Comparison of ENCODE assay signal across 13 cellular contexts in genomic region chr9:110351009-110351467, GRCh38. TPM values are rescaled to one million over a fixed set of nuclear protein-coding genes. Genes with fewer than 3 reads are reported as not detected.
DNase-seq lines count a peak whose midpoint lies in the region; ATAC-seq and TF ChIP-seq lines count a peak whose summit lies in the region.
"Had no signal": no experiment of that assay in that cellular context is flagged by ENCODE, and none has a peak within 500 bp of the region (broad histone marks: within the 10 kb centered on the region; RNA-seq: fewer than 3 reads in every experiment).

No MANE protein-coding gene starts in this region.

- intact Hi-C loops in PC-9 (cut with micrococcal nuclease; ENCODE audit: unreplicated experiment) = loop anchor here (1.0 to 10.0 kb wide), 5 partner anchors 72 to 272 kb away; partner anchors contain the start of genes SVEP1 and TXN
- intact Hi-C loops in naive thymus-derived CD4-positive, alpha-beta T cell (cut with micrococcal nuclease) = no loop called here

- H3K4me3 ChIP-seq in PC-9 = no peak overlapping the region
- no peak overlapping the region for H3K4me3 ChIP-seq in esophagus (ENCODE audit: low read depth in 1 of 2, low read length in 2 of 2)
- H3K4me3 ChIP-seq in smooth muscle cell = no peak overlapping the region
- H3K4me3 ChIP-seq in naive thymus-derived CD4-positive, alpha-beta T cell (ENCODE audit: low read length) = no peak overlapping the region

- H3K9me3 ChIP-seq in PC-9 (ENCODE audit: insufficient read depth, low read depth) (no peaks in the 10 kb centered on the region; the same call in 1 of the 2 replicates), esophagus (ENCODE audit: control insufficient read depth in 2 of 2, insufficient read depth in 1 of 2, low read depth in 1 of 2, low read length in 1 of 2) (no peaks in the 10 kb centered on the region), smooth muscle cell (replicated peaks; ENCODE audit: low read depth) (no peaks in the 10 kb centered on the region)
- no peaks in the 10 kb centered on the region for H3K9me3 ChIP-seq in naive thymus-derived CD4-positive, alpha-beta T cell (ENCODE audit: control insufficient read depth in 2 of 3, low read length in 3 of 3)

- no peak overlapping the region for H3K4me3 Mint-ChIP-seq in activated T-cell treated with anti-CD3 and anti-CD28 coated beads, Interleukin-2, amount 50 U/mL, for 72 hours
- H3K4me3 Mint-ChIP-seq in activated T-cell treated with anti-CD3 and anti-CD28 coated beads, Interleukin-2, amount 50 U/mL, for 24 hours = no peak overlapping the region
- no peak overlapping the region for H3K4me3 Mint-ChIP-seq in WTC11
- H3K4me3 Mint-ChIP-seq in naive thymus-derived CD4-positive, alpha-beta T cell = no peak overlapping the region
- H3K4me3 Mint-ChIP-seq: CD4-positive, alpha-beta memory T cell had no signal

- H3K9ac ChIP-seq in smooth muscle cell (ENCODE audit: low read depth) = no peak overlapping the region

- no peak overlapping the region for H2AFZ ChIP-seq in PC-9
- no peak overlapping the region for H2AFZ ChIP-seq in smooth muscle cell (ENCODE audit: low read depth)

- peaks cover 23% of the 10 kb centered on the region for H3K4me1 ChIP-seq in PC-9 (replicated peaks; ENCODE audit: insufficient read depth)
- H3K4me1 ChIP-seq in esophagus (ENCODE audit: control insufficient read depth in 2 of 2, insufficient read depth in 2 of 2, low read length in 1 of 2) = no peaks in the 10 kb centered on the region
- no peaks in the 10 kb centered on the region for H3K4me1 ChIP-seq in smooth muscle cell (ENCODE audit: low read depth)
- no peaks in the 10 kb centered on the region for H3K4me1 ChIP-seq in naive thymus-derived CD4-positive, alpha-beta T cell (ENCODE audit: control insufficient read depth in 2 of 2, insufficient read depth in 2 of 2, low read length in 2 of 2)

- H3K4me1 Mint-ChIP-seq in activated T-cell treated with anti-CD3 and anti-CD28 coated beads, Interleukin-2, amount 50 U/mL, for 72 hours (ENCODE audit: low read depth) = peaks cover 9% of the 10 kb centered on the region
- H3K4me1 Mint-ChIP-seq in activated T-cell treated with anti-CD3 and anti-CD28 coated beads, Interleukin-2, amount 50 U/mL, for 24 hours (ENCODE audit: low read depth) = no peaks in the 10 kb centered on the region
- H3K4me1 Mint-ChIP-seq in WTC11 = no peaks in the 10 kb centered on the region
- peaks cover 0 to 2% (median 0%) of the 10 kb centered on the region in 7 donors for H3K4me1 Mint-ChIP-seq in naive thymus-derived CD4-positive, alpha-beta T cell

- POLR2A ChIA-PET in PC-9 (lab: Charles Lee; ENCODE audit: unreplicated experiment) = interaction anchor here (0.6 to 1.4 kb wide), 4 partner anchors 19 to 936 kb away, joined by 3 to 67 read pairs (median 14); partner anchors contain the start of gene TXN
- POLR2A ChIA-PET in WTC11 (lab: Charles Lee) = no interaction called here
- POLR2A ChIA-PET in naive thymus-derived CD4-positive, alpha-beta T cell (lab: Charles Lee) = no interaction called here

- 19 to 26% methylated on average over 1 of the region's 1 CpG for whole genome bisulfite sequencing in esophagus, 2 donors
- 0% methylated on average over 1 of the region's 1 CpG for WGBS in smooth muscle cell (ENCODE audit: low lambda C conversion rate)

- peak in 1 of 2 donors; percentile 1 for DNase-seq in activated T-cell treated with anti-CD3 and anti-CD28 coated beads, Interleukin-2, amount 50 U/mL, for 72 hours
- no peak for DNase-seq in activated T-cell treated with anti-CD3 and anti-CD28 coated beads, Interleukin-2, amount 50 U/mL, for 24 hours
- DNase-seq in PC-9 (peak; percentile 72 to 97), smooth muscle cell (lab: John Stamatoyannopoulos, UW; ENCODE audit: unreplicated experiment) (no peak), WTC11 (ENCODE audit: low spot score) (no peak), DMS79 (lab: John Stamatoyannopoulos, UW) (no peak)
- no peak for DNase-seq in naive thymus-derived CD4-positive, alpha-beta T cell
- DNase-seq: CD4-positive, alpha-beta memory T cell; midbrain; NCI-H1048; stimulated activated CD4-positive, alpha-beta T cell treated with anti-CD3 and anti-CD28 coated beads, Interleukin-4, amount 100 ng/mL, for 4 hours had no signal

- peak overlapping the region; percentile 54 for H3K4me2 ChIP-seq in PC-9
- H3K4me2 ChIP-seq in smooth muscle cell = no peak overlapping the region

- H3K27me3 ChIP-seq in PC-9 (ENCODE audit: insufficient read depth, low read depth) (no peaks in the 10 kb centered on the region), esophagus (ENCODE audit: control insufficient read depth in 1 of 2, insufficient read depth in 2 of 2, low read length in 2 of 2) (no peaks in the 10 kb centered on the region), smooth muscle cell (ENCODE audit: low read depth) (no peaks in the 10 kb centered on the region)
- no peaks in the 10 kb centered on the region for H3K27me3 ChIP-seq in naive thymus-derived CD4-positive, alpha-beta T cell (ENCODE audit: control insufficient read depth in 2 of 2, insufficient read depth in 2 of 2, low read length in 2 of 2)

- no TSS peak for BruUV-seq in PC-9 (replicated peaks; lab: Mats Ljungman, UMichigan)

- no peaks in the 10 kb centered on the region for H3K36me3 ChIP-seq in PC-9 (ENCODE audit: low read depth)
- no peaks in the 10 kb centered on the region for H3K36me3 ChIP-seq in esophagus (ENCODE audit: control insufficient read depth in 2 of 2, insufficient read depth in 2 of 2, low read length in 1 of 2)
- H3K36me3 ChIP-seq in smooth muscle cell (ENCODE audit: low read depth) = no peaks in the 10 kb centered on the region
- no peaks in the 10 kb centered on the region for H3K36me3 ChIP-seq in naive thymus-derived CD4-positive, alpha-beta T cell (ENCODE audit: control insufficient read depth in 2 of 3, insufficient read depth in 3 of 3, low read length in 3 of 3)

- no peak overlapping the region for H3K27ac Mint-ChIP-seq in activated T-cell treated with anti-CD3 and anti-CD28 coated beads, Interleukin-2, amount 50 U/mL, for 72 hours
- H3K27ac Mint-ChIP-seq in activated T-cell treated with anti-CD3 and anti-CD28 coated beads, Interleukin-2, amount 50 U/mL, for 24 hours = no peak overlapping the region
- no peak overlapping the region for H3K27ac Mint-ChIP-seq in WTC11
- H3K27ac Mint-ChIP-seq in naive thymus-derived CD4-positive, alpha-beta T cell = no peak overlapping the region
- H3K27ac Mint-ChIP-seq: CD4-positive, alpha-beta memory T cell had no signal

- no peaks in the 10 kb centered on the region for H3K9me3 Mint-ChIP-seq in activated T-cell treated with anti-CD3 and anti-CD28 coated beads, Interleukin-2, amount 50 U/mL, for 72 hours
- H3K9me3 Mint-ChIP-seq in activated T-cell treated with anti-CD3 and anti-CD28 coated beads, Interleukin-2, amount 50 U/mL, for 24 hours = no peaks in the 10 kb centered on the region
- no peaks in the 10 kb centered on the region for H3K9me3 Mint-ChIP-seq in WTC11
- H3K9me3 Mint-ChIP-seq in naive thymus-derived CD4-positive, alpha-beta T cell = peaks cover 0 to 2% (median 0%) of the 10 kb centered on the region in 11 donors

- no peaks in the 10 kb centered on the region for H3K27me3 Mint-ChIP-seq in activated T-cell treated with anti-CD3 and anti-CD28 coated beads, Interleukin-2, amount 50 U/mL, for 72 hours (ENCODE audit: low read depth)
- H3K27me3 Mint-ChIP-seq in activated T-cell treated with anti-CD3 and anti-CD28 coated beads, Interleukin-2, amount 50 U/mL, for 24 hours = no peaks in the 10 kb centered on the region
- H3K27me3 Mint-ChIP-seq in WTC11 (ENCODE audit: low read depth) = no peaks in the 10 kb centered on the region
- no peaks in the 10 kb centered on the region for H3K27me3 Mint-ChIP-seq in naive thymus-derived CD4-positive, alpha-beta T cell

- H3K27ac ChIP-seq in PC-9 (peak overlapping the region; percentile 73), esophagus (ENCODE audit: low read depth in 2 of 2, low read length in 1 of 2) (peak overlapping the region; percentile 77 to 78), smooth muscle cell (ENCODE audit: low read depth) (peak overlapping the region; percentile 43)
- no peak overlapping the region for H3K27ac ChIP-seq in naive thymus-derived CD4-positive, alpha-beta T cell (ENCODE audit: low read depth, low read length)

- ATAC-seq in activated T-cell treated with anti-CD3 and anti-CD28 coated beads, Interleukin-2, amount 50 U/mL, for 72 hours (replicated peaks in 1 of 2) = peak; percentile 76 to 82
- no peak for ATAC-seq in WTC11
- no peak for ATAC-seq in naive thymus-derived CD4-positive, alpha-beta T cell

- H3F3A ChIP-seq in PC-9 (ENCODE audit: insufficient read depth, low read depth) (peaks cover 31% of the 10 kb centered on the region), smooth muscle cell (ENCODE audit: low read depth) (no peaks in the 10 kb centered on the region)

- no peaks in the 10 kb centered on the region for H3K9me2 ChIP-seq in PC-9 (ENCODE audit: insufficient read depth)

- TF ChIP-seq CTCF in PC-9 (conservative IDR thresholded peaks at IDR 0.05) (no peak), smooth muscle cell (IDR thresholded peaks at IDR 0.05; ENCODE audit: borderline replicate concordance, insufficient read depth, poor library complexity, severe bottlenecking) (no peak), WTC11 (IDR thresholded peaks at IDR 0.05) (no peak)

- H3K79me2 ChIP-seq in PC-9 (ENCODE audit: low read depth) = no peaks in the 10 kb centered on the region
- no peaks in the 10 kb centered on the region for H3K79me2 ChIP-seq in smooth muscle cell (ENCODE audit: low read depth)

- CTCF ChIA-PET in PC-9 (lab: Charles Lee) = interaction anchor here (0.5 to 1.2 kb wide), 3 partner anchors 11 to 987 kb away, joined by 3 to 5 read pairs (median 3); no protein-coding TSS in a partner anchor
- CTCF ChIA-PET in WTC11 (lab: Charles Lee) = interaction anchor here (1.6 kb wide), 1 partner anchor 10 kb away, joined by 5 read pairs; no protein-coding TSS in a partner anchor
- CTCF ChIA-PET in naive thymus-derived CD4-positive, alpha-beta T cell (lab: Charles Lee) = no interaction called here

- H4K20me1 ChIP-seq in PC-9 (ENCODE audit: insufficient read depth) = no peaks in the 10 kb centered on the region
- no peaks in the 10 kb centered on the region for H4K20me1 ChIP-seq in smooth muscle cell (ENCODE audit: low read depth)

- no peaks in the 10 kb centered on the region for H3K36me3 Mint-ChIP-seq in activated T-cell treated with anti-CD3 and anti-CD28 coated beads, Interleukin-2, amount 50 U/mL, for 72 hours (ENCODE audit: insufficient read depth in 2 of 2)
- H3K36me3 Mint-ChIP-seq in activated T-cell treated with anti-CD3 and anti-CD28 coated beads, Interleukin-2, amount 50 U/mL, for 24 hours (ENCODE audit: low read depth) = no peaks in the 10 kb centered on the region
- H3K36me3 Mint-ChIP-seq in WTC11 = no peaks in the 10 kb centered on the region
- H3K36me3 Mint-ChIP-seq in naive thymus-derived CD4-positive, alpha-beta T cell = no peaks in the 10 kb centered on the region
- H3K36me3 Mint-ChIP-seq: CD4-positive, alpha-beta memory T cell had no signal

RNA-seq across cellular contexts. Expression of gene TXNDC8, which starts 13.4 kb away (rescaled TPM):
- not detected for total RNA-seq in activated T-cell treated with anti-CD3 and anti-CD28 coated beads, Interleukin-2, amount 50 U/mL, for 72 hours
- not detected in 2 replicates for total RNA-seq in PC-9 (2021)
- not detected for polyA plus RNA-seq in esophagus
- not detected in 2 replicates for total RNA-seq in smooth muscle cell
- not detected in 2 replicates for polyA plus RNA-seq in smooth muscle cell
- not detected in 3 replicates for total RNA-seq in WTC11 (2021)
- total RNA-seq in naive thymus-derived CD4-positive, alpha-beta T cell = not detected
- not detected for polyA plus RNA-seq in naive thymus-derived CD4-positive, alpha-beta T cell
- total RNA-seq: CD4-positive, alpha-beta memory T cell; SK-MEL-5 had no signal
- polyA plus RNA-seq: CD4-positive, alpha-beta memory T cell had no signal

Comparison
In these comparisons a context has a peak if more than half of its experiments do, and no peak if none do; other contexts are left out.
1. ATAC-seq: peak in activated T-cell treated with anti-CD3 and anti-CD28 coated beads, Interleukin-2, amount 50 U/mL, for 72 hours (2 of 2); none in WTC11 (single experiment) and naive thymus-derived CD4-positive, alpha-beta T cell (single experiment).
2. DNase-seq: peak in PC-9 (2 of 2); none in activated T-cell treated with anti-CD3 and anti-CD28 coated beads, Interleukin-2, amount 50 U/mL, for 24 hours (single experiment), smooth muscle cell (single experiment), WTC11 (single experiment), DMS79 (single experiment) and naive thymus-derived CD4-positive, alpha-beta T cell (0 of 9).